In the genomic region with DNA sequence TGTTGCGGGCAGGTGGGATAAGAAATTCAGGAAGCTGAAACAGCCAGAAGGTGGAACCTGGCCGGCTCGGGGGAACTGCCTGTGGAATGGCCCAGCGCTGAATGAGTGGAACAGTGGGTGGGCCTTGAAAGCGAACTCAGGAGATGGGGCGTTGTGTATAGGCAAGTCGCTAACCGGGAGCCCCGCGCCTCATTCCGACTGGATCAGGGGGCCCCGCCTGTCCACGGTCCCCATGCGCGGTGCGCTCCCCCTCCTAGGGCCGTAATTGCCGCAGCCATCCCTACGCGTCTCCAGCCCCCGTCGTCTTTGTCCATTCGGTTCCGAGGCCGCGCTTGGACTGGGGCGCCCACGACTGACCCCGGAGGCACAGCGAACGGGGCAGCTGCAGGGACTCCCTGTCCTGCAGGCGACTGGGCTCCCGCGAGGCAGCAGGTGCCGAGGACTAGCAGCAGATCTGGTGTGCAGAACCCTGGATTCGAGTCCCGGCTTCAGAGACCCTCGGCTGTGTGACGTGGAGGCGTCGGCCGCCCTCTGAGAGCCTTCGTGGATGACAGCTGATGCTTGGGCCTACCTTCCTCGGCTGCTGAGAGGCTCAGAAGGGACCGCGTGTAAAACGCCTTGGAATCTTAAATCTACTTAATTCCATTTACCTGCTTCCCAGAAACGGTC, we compare ENCODE assay signal across 25 cellular contexts. TPM values are rescaled to one million over a fixed set of nuclear protein-coding genes. Genes with fewer than 3 reads are reported as not detected.
DNase-seq lines count a peak whose midpoint lies in the region; ATAC-seq, FAIRE-seq and TF ChIP-seq lines count a peak whose summit lies in the region.
"Had no signal": no experiment of that assay in that cellular context is flagged by ENCODE, and none has a peak within 500 bp of the region (broad histone marks: within the 10 kb centered on the region; RNA-seq: fewer than 3 reads in every experiment).

No MANE protein-coding gene starts in this region.

- no peak overlapping the region for H3K56ac ChIP-seq in H1 (replicated peaks; ENCODE audit: insufficient read length, low read depth, low read length)

- no TSS peak for BruUV-seq in HepG2 (replicated peaks; lab: Mats Ljungman, UMichigan)

- H4K91ac ChIP-seq in H1 (replicated peaks; ENCODE audit: insufficient read length, low read length): no peak overlapping the region

- H4K8ac ChIP-seq in H1 (ENCODE audit: extremely low read depth, insufficient read depth, low read length): peak overlapping the region; percentile 32

- peaks cover 16% of the 10 kb centered on the region; the same call in 1 of the 2 replicates for H3K23me2 ChIP-seq in H1 (ENCODE audit: low read depth, low read length)

- H3K9ac ChIP-seq in H1 (replicated peaks in 1 of 4; ENCODE audit: extremely low read depth in 1 of 4, low read depth in 3 of 4, low read length in 3 of 4): no peak overlapping the region
- no peak overlapping the region for H3K9ac ChIP-seq in HepG2 (ENCODE audit: insufficient read depth, low read depth, low read length)
- H3K9ac ChIP-seq in smooth muscle cell (ENCODE audit: low read depth): no peak overlapping the region

- H3K4me2 ChIP-seq in H1 (ENCODE audit: insufficient read depth in 1 of 2, low read depth in 2 of 2, low read length in 2 of 2) (peak overlapping the region; percentile 73 to 80), HepG2 (ENCODE audit: low read depth, low read length) (peak overlapping the region; percentile 60; the same call in 1 of the 2 replicates), smooth muscle cell (peak overlapping the region; percentile 84)

- in situ Hi-C loops in HepG2 (cut with HindIII; ENCODE audit: extremely low pct_ligation_motif_present, low pct_unique_long_range_greater_than_20kb): no loop called here

- H2AK5ac ChIP-seq in H1 (ENCODE audit: low read depth, low read length): no peak overlapping the region

- H3K79me1 ChIP-seq in H1 (ENCODE audit: low read depth, low read length): no peaks in the 10 kb centered on the region

- DNase-seq in left cardiac atrium (peak; percentile 15), heart right ventricle (no peak), H1 (ENCODE audit: low read depth in 1 of 2, low spot score in 2 of 2) (peak in 1 of 2 experiments; percentile 54), HepG2 (ENCODE audit: low spot score) (no peak), smooth muscle cell (lab: John Stamatoyannopoulos, UW; ENCODE audit: unreplicated experiment) (no peak), midbrain (lab: John Stamatoyannopoulos, UW) (no peak)
- DNase-seq: NCI-H1417, NCI-H446, NCI-H82 had no signal

- H3F3A ChIP-seq in smooth muscle cell (ENCODE audit: low read depth): no peaks in the 10 kb centered on the region

- no peak overlapping the region for H2BK5ac ChIP-seq in H1 (ENCODE audit: low read depth, low read length)

- TF ChIP-seq RAD21 in H1 (IDR thresholded peaks at IDR 0.05 in 1 of 2, conservative IDR thresholded peaks at IDR 0.05 in 1 of 2; ENCODE audit: low read depth in 2 of 2, low read length in 2 of 2): no peak
- no peak for TF ChIP-seq RAD21 in HepG2 (CRISPR knock-in tag; IDR thresholded peaks at IDR 0.05)

- no peak overlapping the region for H3K14ac ChIP-seq in H1 (ENCODE audit: insufficient read length)

- FAIRE-seq in H1 (lab: Jason Lieb, UNC): no peak
- FAIRE-seq in HepG2 (lab: Jason Lieb, UNC): no peak
- FAIRE-seq: A204.1, endometrium, GM12891, TTC549 had no signal

- H3K4me3 ChIP-seq in heart right ventricle (peak overlapping the region in 1 of 10 donors; percentile 35), H1 (ENCODE audit: extremely low read depth in 1 of 4, insufficient read depth in 2 of 4, low read depth in 3 of 4, low read length in 4 of 4) (peak overlapping the region; percentile 17 to 54 (median 22); a peak in 6 of 8 replicates), HepG2 (replicated peaks in 1 of 3; ENCODE audit: insufficient read depth in 1 of 3, low read depth in 2 of 3, low read length in 3 of 3) (peak overlapping the region in 1 of 3 experiments; percentile 54; a peak in 1 of 6 replicates), smooth muscle cell (no peak overlapping the region)
- H3K4me3 ChIP-seq: HAP-1, MG63, prostate gland, skin epidermis had no signal

- H3K36me3 ChIP-seq in heart right ventricle (no peaks in the 10 kb centered on the region), H1 (ENCODE audit: control insufficient read depth in 2 of 4, insufficient read depth in 4 of 4, low read length in 3 of 4) (no peaks in the 10 kb centered on the region; a peak in 1 of 8 replicates), HepG2 (replicated peaks in 1 of 2; ENCODE audit: control insufficient read depth in 1 of 2, insufficient read depth in 2 of 2, low read length in 2 of 2) (no peaks in the 10 kb centered on the region), smooth muscle cell (ENCODE audit: low read depth) (no peaks in the 10 kb centered on the region)
- H3K36me3 ChIP-seq: cardiac muscle cell, HAP-1, MG63, prostate gland had no signal

- no peak overlapping the region for H3K4ac ChIP-seq in H1 (replicated peaks; ENCODE audit: insufficient read length, low read depth, low read length)

- H3K18ac ChIP-seq in H1 (ENCODE audit: extremely low read depth, low read length): no peak overlapping the region

- no peak overlapping the region for H4K5ac ChIP-seq in H1 (ENCODE audit: insufficient read length, low read depth, low read length)

- CTCF ChIA-PET in H1 (lab: Charles Lee; ENCODE audit: partially characterized antibody): interaction anchor here (1.8 to 10.2 kb wide), 6 partner anchors 8 to 32 kb away, joined by 5 to 148 read pairs (median 22); a partner anchor contains a TSS
- CTCF ChIA-PET in HepG2 (lab: Yijun Ruan, JAX; ENCODE audit: low intra/inter-chr PET ratio, low total read pairs): no interaction called here

- H3K27me3 ChIP-seq in heart right ventricle (peaks cover 30 to 56% (median 44%) of the 10 kb centered on the region in 7 donors), H1 (replicated peaks in 1 of 4; ENCODE audit: control insufficient read depth in 3 of 4, extremely low read depth in 1 of 4, insufficient read depth in 3 of 4, low read length in 3 of 4) (peaks cover 45 to 75% (median 68%) of the 10 kb centered on the region in 4 experiments), HepG2 (ENCODE audit: control insufficient read depth in 1 of 2, insufficient read depth in 2 of 2, low read length in 2 of 2) (peaks cover 4 to 70% of the 10 kb centered on the region in 2 experiments), smooth muscle cell (ENCODE audit: low read depth) (peaks cover 41% of the 10 kb centered on the region)

- H3K79me2 ChIP-seq in H1 (ENCODE audit: control insufficient read depth in 1 of 2, insufficient read depth in 2 of 2, low read length in 2 of 2) (no peaks in the 10 kb centered on the region), HepG2 (ENCODE audit: insufficient read depth, low read length) (no peaks in the 10 kb centered on the region), smooth muscle cell (ENCODE audit: low read depth) (no peaks in the 10 kb centered on the region)

- H3K27ac ChIP-seq in heart right ventricle (no peak overlapping the region), H1 (ENCODE audit: low read depth, low read length) (no peak overlapping the region), HepG2 (ENCODE audit: extremely low read length, insufficient read depth, low read length) (no peak overlapping the region), smooth muscle cell (ENCODE audit: low read depth) (no peak overlapping the region)
- H3K27ac ChIP-seq: cardiac muscle cell, prostate gland, RWPE1, skin epidermis had no signal

- intact Hi-C loops in left cardiac atrium (cut with DNase I) (loop anchor here in 1 of 2 donors (10.0 kb wide), 1 partner anchor 296 kb away; no protein-coding TSS in a partner anchor), heart right ventricle (cut with DNase I) (no loop called here), HepG2 (cut with micrococcal nuclease; ENCODE audit: unreplicated experiment) (no loop called here)

- WGBS in heart right ventricle, 2 donors: 16 to 19% methylated on average over 48 of the region's 48 CpGs
- 26% methylated on average over 44 of the region's 48 CpGs; no CpG with 5 or more reads in 1 of the 2 experiments for WGBS in H1 (ENCODE audit: extremely low coverage in 1 of 2, insufficient coverage in 1 of 2, insufficient read length in 1 of 2, insufficient replicate concordance in 2 of 2, low coverage in 1 of 2, low lambda C conversion rate in 2 of 2, missing lambda C conversion rate in 1 of 2), 2 experiments
- 78% methylated on average over 31 of the region's 48 CpGs for WGBS in HepG2 (ENCODE audit: low lambda C conversion rate)
- WGBS in smooth muscle cell (ENCODE audit: low lambda C conversion rate): 49% methylated on average over 44 of the region's 48 CpGs

- no peak overlapping the region for H2BK120ac ChIP-seq in H1 (replicated peaks; ENCODE audit: low read depth, low read length)

- H3K9me3 ChIP-seq in heart right ventricle (no peaks in the 10 kb centered on the region), H1 (ENCODE audit: insufficient read depth in 2 of 2, low read depth in 1 of 2, low read length in 1 of 2) (no peaks in the 10 kb centered on the region), HepG2 (ENCODE audit: low read length) (no peaks in the 10 kb centered on the region), smooth muscle cell (replicated peaks; ENCODE audit: low read depth) (no peaks in the 10 kb centered on the region)
- H3K9me3 ChIP-seq: Caco-2, HAP-1, MG63, prostate gland had no signal

- no peak for TF ChIP-seq EP300 in H1 (IDR thresholded peaks at IDR 0.05; ENCODE audit: borderline replicate concordance in 1 of 2, low read depth in 2 of 2, low read length in 2 of 2)
- no peak for TF ChIP-seq EP300 in HepG2 (IDR thresholded peaks at IDR 0.05; ENCODE audit: low read depth in 2 of 2, low read length in 2 of 2)
- TF ChIP-seq EP300 in HepG2 (CRISPR knock-in tag; IDR thresholded peaks at IDR 0.05; ENCODE audit: borderline replicate concordance): no peak

- H2BK20ac ChIP-seq in H1 (ENCODE audit: low read length): no peak overlapping the region

- H3K23ac ChIP-seq in H1 (ENCODE audit: insufficient read length): no peak overlapping the region

- TF ChIP-seq CTCF in heart right ventricle (IDR thresholded peaks at IDR 0.05) (no peak), H1 (IDR thresholded peaks at IDR 0.05; ENCODE audit: control extremely low read depth in 1 of 3, insufficient read depth in 1 of 3, low read depth in 1 of 3, low read length in 3 of 3) (no peak), HepG2 (CRISPR knock-in tag; IDR thresholded peaks at IDR 0.05) (no peak), smooth muscle cell (IDR thresholded peaks at IDR 0.05; ENCODE audit: borderline replicate concordance, insufficient read depth, poor library complexity, severe bottlenecking) (no peak)

- no peak overlapping the region for H2BK15ac ChIP-seq in H1 (ENCODE audit: low read length)

- H2BK12ac ChIP-seq in H1 (ENCODE audit: low read depth, low read length): no peak overlapping the region

- H4K20me1 ChIP-seq in H1 (replicated peaks in 1 of 2; ENCODE audit: control insufficient read depth in 1 of 2, insufficient read depth in 2 of 2, low read length in 2 of 2) (peaks cover 2 to 8% of the 10 kb centered on the region in 2 experiments), HepG2 (ENCODE audit: insufficient read depth, low read length) (peaks cover 4% of the 10 kb centered on the region; the same call in 1 of the 2 replicates), smooth muscle cell (ENCODE audit: low read depth) (no peaks in the 10 kb centered on the region)

- H3K4me1 ChIP-seq in heart right ventricle (peaks cover 0 to 69% (median 52%) of the 10 kb centered on the region in 9 donors), H1 (replicated peaks in 1 of 4; ENCODE audit: control insufficient read depth in 3 of 4, insufficient read depth in 4 of 4, low read length in 3 of 4) (peaks cover 0 to 28% (median 18%) of the 10 kb centered on the region in 4 experiments; a peak in 6 of 7 replicates), HepG2 (ENCODE audit: insufficient read depth, low read length) (peaks cover 49% of the 10 kb centered on the region), smooth muscle cell (ENCODE audit: low read depth) (peaks cover 23% of the 10 kb centered on the region)

- POLR2A ChIA-PET in H1 (lab: Charles Lee; ENCODE audit: partially characterized antibody) (interaction anchor here (1.0 to 2.5 kb wide), 2 partner anchors 11 to 21 kb away, joined by 3 to 13 read pairs; a partner anchor contains a TSS), HepG2 (lab: Yijun Ruan, JAX) (no interaction called here)

- TF ChIP-seq POLR2A in H1 (IDR thresholded peaks at IDR 0.05; ENCODE audit: control extremely low read depth in 1 of 2, low read depth in 2 of 2, low read length in 2 of 2): no peak
- no peak for TF ChIP-seq POLR2A in HepG2 (IDR thresholded peaks at IDR 0.05; ENCODE audit: insufficient read depth in 1 of 2, low read depth in 2 of 2, low read length in 2 of 2)

- ATAC-seq in left cardiac atrium (no peak), heart right ventricle (no peak), HepG2 (no peak), HG03565 (IDR thresholded peaks at IDR 0.05; ENCODE audit: unreplicated experiment) (no peak), GM18870 (IDR thresholded peaks at IDR 0.05; ENCODE audit: unreplicated experiment) (no peak)

- H2AFZ ChIP-seq in H1 (ENCODE audit: low read length) (no peak overlapping the region), HepG2 (ENCODE audit: low read length) (no peak overlapping the region), smooth muscle cell (ENCODE audit: low read depth) (no peak overlapping the region)

RNA-seq across cellular contexts. Expression of a gene that starts 10.9 kb away (rescaled TPM):
- total RNA-seq in left cardiac atrium: 10 to 100 TPM in 1 of 2 donors, 1 to 10 TPM in 1; 3.1 to 10.8 TPM
- 10 to 100 TPM in 7 of 10 donors, 1 to 10 TPM in 3; 5.7 to 35.1 (median 14.4) TPM for total RNA-seq in heart right ventricle
- polyA plus RNA-seq in heart right ventricle: 10 to 100 TPM; 38.6 to 57.8 TPM
- total RNA-seq in H1 (2021; fragmentation: NEBNext Ultra II Directional; extraction: Animal tissue kit (Norgen Biotek cat#: 25700)): 3.6 and 4.2 TPM in 2 replicates
- 3.6 and 6.8 TPM in 2 replicates for polyA plus RNA-seq in H1 (2011; rRNA removed)
- 7.0 TPM for polyA plus RNA-seq in H1 (2011; cell fraction: cytosol; rRNA removed)
- 7.7 TPM for polyA plus RNA-seq in H1 (2011; cell fraction: nucleus; rRNA removed)
- polyA plus RNA-seq in H1 (2012, experiment 1 of 2): 2.7 to 4.3 TPM (median 3.7 TPM) in 4 replicates
- 3.3 TPM for polyA plus RNA-seq in H1 (2012, experiment 2 of 2)
- polyA plus RNA-seq in H1 (2013, experiment 1 of 2): 16.2 TPM
- 16.6 TPM for polyA plus RNA-seq in H1 (2013, experiment 2 of 2)
- 1.8 and 3.5 TPM in 2 replicates for polyA minus RNA-seq in H1 (2011; rRNA and poly(A)+ RNA removed)
- polyA minus RNA-seq in H1 (2011; cell fraction: cytosol; rRNA and poly(A)+ RNA removed): not detected
- 1.7 TPM for polyA minus RNA-seq in H1 (2011; cell fraction: nucleus; rRNA and poly(A)+ RNA removed)
- total RNA-seq in HepG2 (2016; rRNA removed; fragmentation: Illumina TruSeq; extraction: Trizol): not detected in 2 replicates
- not detected in 2 replicates for total RNA-seq in HepG2 (2016; cell fraction: cytosol; rRNA removed; fragmentation: Illumina TruSeq; extraction: Trizol; ENCODE audit: low read depth)
- total RNA-seq in HepG2 (2016; cell fraction: insoluble cytoplasmic fraction; rRNA removed; fragmentation: Illumina TruSeq; extraction: Trizol): not detected in 2 replicates
- total RNA-seq in HepG2 (2016; cell fraction: membrane; rRNA removed; fragmentation: Illumina TruSeq; extraction: Trizol): not detected in 2 replicates
- total RNA-seq in HepG2 (2016; cell fraction: nucleus; rRNA removed; fragmentation: Illumina TruSeq; extraction: Trizol): not detected in 2 replicates
- not detected in 2 replicates for polyA plus RNA-seq in HepG2 (2011; rRNA removed)
- not detected in 2 replicates for polyA plus RNA-seq in HepG2 (2011; cell fraction: cytosol; rRNA removed)
- not detected in 2 replicates for polyA plus RNA-seq in HepG2 (2011; cell fraction: nucleus; rRNA removed)
- not detected in 2 replicates for polyA plus RNA-seq in HepG2 (2012)
- polyA plus RNA-seq in HepG2 (2016; cell fraction: cytosol; fragmentation: Illumina TruSeq; extraction: Trizol; ENCODE audit: low read depth): not detected in 2 replicates
- polyA plus RNA-seq in HepG2 (2016; cell fraction: insoluble cytoplasmic fraction; fragmentation: Illumina TruSeq; extraction: Trizol; ENCODE audit: low read depth): not detected in 2 replicates
- not detected in 2 replicates for polyA plus RNA-seq in HepG2 (2016; cell fraction: membrane; fragmentation: Illumina TruSeq; extraction: Trizol; ENCODE audit: low read depth)
- not detected in 2 replicates for polyA plus RNA-seq in HepG2 (2016; cell fraction: nucleus; fragmentation: Illumina TruSeq; extraction: Trizol; ENCODE audit: insufficient read depth, low read depth)
- not detected in 2 replicates for polyA minus RNA-seq in HepG2 (2011; rRNA and poly(A)+ RNA removed; ENCODE audit: low replicate concordance)
- not detected in 2 replicates for polyA minus RNA-seq in HepG2 (2011; cell fraction: cytosol; rRNA and poly(A)+ RNA removed)
- not detected in 2 replicates for polyA minus RNA-seq in HepG2 (2011; cell fraction: nucleus; rRNA and poly(A)+ RNA removed)
- total RNA-seq in smooth muscle cell: not detected in 2 replicates
- polyA plus RNA-seq in smooth muscle cell: 0.87 TPM in 1 of 2 replicates, not detected in the other
- total RNA-seq: Caco-2; fibroblast of lung; T-helper 1 cell treated with Interleukin-12 subunit alpha and Interleukin-12 subunit beta and Interleukin-4 antibody, amounts not matched to agents 30 ng/mL and 1 ng/mL, for 36 hours had no signal
- polyA plus RNA-seq: fibroblast of lung, immature natural killer cell had no signal
